ENCODE assay signal across 8 cellular contexts in the genomic region with DNA sequence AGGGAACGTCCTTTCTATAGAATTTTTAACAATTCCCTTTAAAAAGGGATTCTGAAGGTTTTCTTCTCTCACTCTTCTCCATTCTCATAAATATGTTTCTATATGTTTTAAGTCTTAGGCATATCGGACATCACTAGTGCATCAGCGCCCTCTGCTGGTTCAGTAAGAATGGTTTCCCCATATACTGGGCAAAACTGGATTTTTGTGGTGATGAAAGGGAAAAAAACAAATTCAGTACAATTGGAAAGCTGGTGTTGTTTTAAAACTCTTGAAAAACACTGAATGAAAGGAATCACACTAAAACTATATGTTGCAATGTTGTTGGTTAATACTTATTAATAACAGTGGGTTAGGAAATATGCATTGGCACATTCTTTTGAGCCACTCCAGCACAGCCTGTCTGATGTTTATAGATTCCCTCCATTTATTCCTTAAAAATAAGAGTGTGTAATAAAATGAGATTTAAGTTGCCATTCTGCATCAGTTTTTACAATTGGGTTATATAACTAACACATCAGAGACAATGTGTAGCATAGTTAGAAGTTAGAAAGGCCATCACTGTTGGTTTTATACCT. TPM values are rescaled to one million over a fixed set of nuclear protein-coding genes. Genes with fewer than 3 reads are reported as not detected.
DNase-seq lines count a peak whose midpoint lies in the region; ATAC-seq, FAIRE-seq and TF ChIP-seq lines count a peak whose summit lies in the region.

No MANE protein-coding gene starts in this region.

- H3K27me3 Mint-ChIP-seq in WTC11 (ENCODE audit: low read depth), result no peaks in the 10 kb centered on the region

- no peaks in the 10 kb centered on the region for H3K9me3 Mint-ChIP-seq in WTC11

- no peak overlapping the region for H3K4me3 ChIP-seq in A549
- no peak overlapping the region for H3K4me3 ChIP-seq in cardiac fibroblast (replicated peaks in 1 of 2; ENCODE audit: low read depth in 2 of 2, low read length in 2 of 2)

- H3K4me3 Mint-ChIP-seq in WTC11, result no peak overlapping the region

- no peaks in the 10 kb centered on the region for H3K4me1 Mint-ChIP-seq in WTC11

- H3K36me3 Mint-ChIP-seq in WTC11, result peaks cover 18% of the 10 kb centered on the region

- no peak for TF ChIP-seq EP300 in A549 (IDR thresholded peaks at IDR 0.05)

- H3K27ac Mint-ChIP-seq in WTC11, result no peak overlapping the region; the same call in 1 of the 2 replicates

- TF ChIP-seq CTCF in A549 (IDR thresholded peaks at IDR 0.05) (peak; percentile 94), WTC11 (IDR thresholded peaks at IDR 0.05) (no peak; the same call in none of the 2 replicates), cardiac fibroblast (IDR thresholded peaks at IDR 0.05; ENCODE audit: low read depth, low read length) (peak; percentile 70)

- 2% methylated on average over 3 of the region's 3 CpGs for WGBS in A549 (ENCODE audit: missing lambda C conversion rate)

- POLR2A ChIA-PET in A549 (lab: Yijun Ruan, JAX) (no interaction called here), WTC11 (lab: Charles Lee) (no interaction called here)

- DNase-seq in A549 (ENCODE audit: low read depth in 1 of 2, low spot score in 1 of 2) (peak; percentile 12 to 83), NCI-H2196 treated with DMSO at 0.1 percent for 48 hours (lab: John Stamatoyannopoulos, UW; ENCODE audit: unreplicated experiment) (peak; percentile 5), WTC11 (ENCODE audit: low spot score) (peak; percentile 69), cardiac fibroblast (ENCODE audit: low read depth in 2 of 2) (peak; percentile 91 to 93), left kidney (ENCODE audit: low read depth, low spot score) (peak; percentile 90)
- DNase-seq in stimulated activated CD4-positive, alpha-beta T cell treated with anti-CD3 and anti-CD28 coated beads, Interleukin-4, amount 100 ng/mL, for 24 hours, result peak; percentile 79

- CTCF ChIA-PET in A549 (lab: Yijun Ruan, JAX), result interaction anchor here (0.6 to 4.3 kb wide), 18 partner anchors 8 to 699 kb away, joined by 3 to 54 read pairs (median 5); no protein-coding TSS in a partner anchor
- CTCF ChIA-PET in WTC11 (lab: Charles Lee), result interaction anchor here (0.6 to 1.2 kb wide), 5 partner anchors 10 to 189 kb away, joined by 3 to 5 read pairs (median 3); no protein-coding TSS in a partner anchor

- no peak overlapping the region for H3K27ac ChIP-seq in A549

- FAIRE-seq in A549 (lab: Jason Lieb, UNC), result peak; percentile 54

- ATAC-seq in A549 (peak; percentile 81 to 90), GM18520 (IDR thresholded peaks at IDR 0.05; ENCODE audit: unreplicated experiment) (peak; percentile 68), HG03095 (IDR thresholded peaks at IDR 0.05; ENCODE audit: unreplicated experiment) (peak; percentile 83), WTC11 (peak; percentile 65)

- no peak for TF ChIP-seq POLR2A in A549 (IDR thresholded peaks at IDR 0.05; ENCODE audit: low read length)

- no peaks in the 10 kb centered on the region for H3K4me1 ChIP-seq in A549

- H3K9me3 ChIP-seq in A549, result no peaks in the 10 kb centered on the region

- H3K4me2 ChIP-seq in A549, result no peak overlapping the region

- TF ChIP-seq RAD21 in A549 (conservative IDR thresholded peaks at IDR 0.05 in 1 of 2, IDR thresholded peaks at IDR 0.05 in 1 of 2), result peak; percentile 85 to 86

TF ChIP-seq in A549, 52 proteins besides CTCF, POLR2A, EP300 and RAD21:
- TF ChIP-seq SMC3 (IDR thresholded peaks at IDR 0.05) (peak; percentile 80), KDM5A (IDR thresholded peaks at IDR 0.05) (no peak)

TF ChIP-seq in WTC11, 78 proteins besides CTCF, POLR2A, EP300 and RAD21:
- TF ChIP-seq NR3C1 (CRISPR knock-in tag; conservative IDR thresholded peaks at IDR 0.05; ENCODE audit: low read depth) (no peak), GTF2I (CRISPR knock-in tag; conservative IDR thresholded peaks at IDR 0.05) (no peak), FOXP1 (CRISPR knock-in tag; IDR thresholded peaks at IDR 0.05; ENCODE audit: borderline replicate concordance) (no peak), ETV6 (CRISPR knock-in tag; IDR thresholded peaks at IDR 0.05) (no peak), KAT7 (CRISPR knock-in tag; IDR thresholded peaks at IDR 0.05; ENCODE audit: borderline replicate concordance) (no peak), ZNF219 (CRISPR knock-in tag; IDR thresholded peaks at IDR 0.05; ENCODE audit: borderline replicate concordance) (no peak), TEAD4 (CRISPR knock-in tag; IDR thresholded peaks at IDR 0.05) (no peak), SMAD4 (CRISPR knock-in tag; IDR thresholded peaks at IDR 0.05) (no peak), HMGA2 (CRISPR knock-in tag; IDR thresholded peaks at IDR 0.05) (no peak)
- TF ChIP-seq, protein P1, sequence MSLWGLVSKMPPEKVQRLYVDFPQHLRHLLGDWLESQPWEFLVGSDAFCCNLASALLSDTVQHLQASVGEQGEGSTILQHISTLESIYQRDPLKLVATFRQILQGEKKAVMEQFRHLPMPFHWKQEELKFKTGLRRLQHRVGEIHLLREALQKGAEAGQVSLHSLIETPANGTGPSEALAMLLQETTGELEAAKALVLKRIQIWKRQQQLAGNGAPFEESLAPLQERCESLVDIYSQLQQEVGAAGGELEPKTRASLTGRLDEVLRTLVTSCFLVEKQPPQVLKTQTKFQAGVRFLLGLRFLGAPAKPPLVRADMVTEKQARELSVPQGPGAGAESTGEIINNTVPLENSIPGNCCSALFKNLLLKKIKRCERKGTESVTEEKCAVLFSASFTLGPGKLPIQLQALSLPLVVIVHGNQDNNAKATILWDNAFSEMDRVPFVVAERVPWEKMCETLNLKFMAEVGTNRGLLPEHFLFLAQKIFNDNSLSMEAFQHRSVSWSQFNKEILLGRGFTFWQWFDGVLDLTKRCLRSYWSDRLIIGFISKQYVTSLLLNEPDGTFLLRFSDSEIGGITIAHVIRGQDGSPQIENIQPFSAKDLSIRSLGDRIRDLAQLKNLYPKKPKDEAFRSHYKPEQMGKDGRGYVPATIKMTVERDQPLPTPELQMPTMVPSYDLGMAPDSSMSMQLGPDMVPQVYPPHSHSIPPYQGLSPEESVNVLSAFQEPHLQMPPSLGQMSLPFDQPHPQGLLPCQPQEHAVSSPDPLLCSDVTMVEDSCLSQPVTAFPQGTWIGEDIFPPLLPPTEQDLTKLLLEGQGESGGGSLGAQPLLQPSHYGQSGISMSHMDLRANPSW (CRISPR knock-in tag; conservative IDR thresholded peaks at IDR 0.05; ENCODE audit: low read depth), result no peak
- TF ChIP-seq, protein P2, sequence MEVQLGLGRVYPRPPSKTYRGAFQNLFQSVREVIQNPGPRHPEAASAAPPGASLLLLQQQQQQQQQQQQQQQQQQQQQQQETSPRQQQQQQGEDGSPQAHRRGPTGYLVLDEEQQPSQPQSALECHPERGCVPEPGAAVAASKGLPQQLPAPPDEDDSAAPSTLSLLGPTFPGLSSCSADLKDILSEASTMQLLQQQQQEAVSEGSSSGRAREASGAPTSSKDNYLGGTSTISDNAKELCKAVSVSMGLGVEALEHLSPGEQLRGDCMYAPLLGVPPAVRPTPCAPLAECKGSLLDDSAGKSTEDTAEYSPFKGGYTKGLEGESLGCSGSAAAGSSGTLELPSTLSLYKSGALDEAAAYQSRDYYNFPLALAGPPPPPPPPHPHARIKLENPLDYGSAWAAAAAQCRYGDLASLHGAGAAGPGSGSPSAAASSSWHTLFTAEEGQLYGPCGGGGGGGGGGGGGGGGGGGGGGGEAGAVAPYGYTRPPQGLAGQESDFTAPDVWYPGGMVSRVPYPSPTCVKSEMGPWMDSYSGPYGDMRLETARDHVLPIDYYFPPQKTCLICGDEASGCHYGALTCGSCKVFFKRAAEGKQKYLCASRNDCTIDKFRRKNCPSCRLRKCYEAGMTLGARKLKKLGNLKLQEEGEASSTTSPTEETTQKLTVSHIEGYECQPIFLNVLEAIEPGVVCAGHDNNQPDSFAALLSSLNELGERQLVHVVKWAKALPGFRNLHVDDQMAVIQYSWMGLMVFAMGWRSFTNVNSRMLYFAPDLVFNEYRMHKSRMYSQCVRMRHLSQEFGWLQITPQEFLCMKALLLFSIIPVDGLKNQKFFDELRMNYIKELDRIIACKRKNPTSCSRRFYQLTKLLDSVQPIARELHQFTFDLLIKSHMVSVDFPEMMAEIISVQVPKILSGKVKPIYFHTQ (CRISPR knock-in tag; IDR thresholded peaks at IDR 0.05), result no peak
- TF ChIP-seq, protein P3, sequence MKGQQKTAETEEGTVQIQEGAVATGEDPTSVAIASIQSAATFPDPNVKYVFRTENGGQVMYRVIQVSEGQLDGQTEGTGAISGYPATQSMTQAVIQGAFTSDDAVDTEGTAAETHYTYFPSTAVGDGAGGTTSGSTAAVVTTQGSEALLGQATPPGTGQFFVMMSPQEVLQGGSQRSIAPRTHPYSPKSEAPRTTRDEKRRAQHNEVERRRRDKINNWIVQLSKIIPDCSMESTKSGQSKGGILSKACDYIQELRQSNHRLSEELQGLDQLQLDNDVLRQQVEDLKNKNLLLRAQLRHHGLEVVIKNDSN (CRISPR knock-in tag; IDR thresholded peaks at IDR 0.05), result no peak

RNA-seq across cellular contexts. Expression of a gene that starts 15.8 kb away (rescaled TPM):
- 24.3 and 48.5 TPM in 2 replicates for polyA plus RNA-seq in A549 (2011; rRNA removed)
- polyA plus RNA-seq in A549 (2012; cell fraction: cytosol; rRNA removed), result 7.1 and 8.1 TPM in 2 replicates
- polyA plus RNA-seq in A549 (2012; cell fraction: nucleus; rRNA removed), result 2.4 and 3.5 TPM in 2 replicates
- polyA plus RNA-seq in A549 (2017; fragmentation: RNase III; extraction: RNeasy Plus Mini Kit Qiagen cat#74134 plus additional on column Dnase treatment), result 24.1 to 25.8 TPM (median 24.4 TPM) in 3 replicates
- 17.4 and 20.4 TPM in 2 replicates for polyA minus RNA-seq in A549 (2011; rRNA and poly(A)+ RNA removed)
- total RNA-seq in WTC11 (2021), result 39.2 to 42.7 TPM (median 40.5 TPM) in 3 replicates

RNA-seq across cellular contexts. Expression of a gene that starts 16.0 kb away (rescaled TPM):
- polyA plus RNA-seq in A549 (2011; rRNA removed) (4.7 and 6.1 TPM in 2 replicates), A549 (2017; fragmentation: RNase III; extraction: RNeasy Plus Mini Kit Qiagen cat#74134 plus additional on column Dnase treatment) (7.5 to 7.9 TPM (median 7.5 TPM) in 3 replicates)
- polyA plus RNA-seq in A549 (2012; cell fraction: cytosol; rRNA removed), result 1.5 and 1.8 TPM in 2 replicates
- 1.1 and 2.2 TPM in 2 replicates for polyA plus RNA-seq in A549 (2012; cell fraction: nucleus; rRNA removed)
- 2.2 and 4.0 TPM in 2 replicates for polyA minus RNA-seq in A549 (2011; rRNA and poly(A)+ RNA removed)
- total RNA-seq in WTC11 (2021), result 24.3 to 26.5 TPM (median 26.2 TPM) in 3 replicates

Comparison
In these comparisons a context has a peak if more than half of its experiments do, and no peak if none do; other contexts are left out.
1. DNase-seq: peak in every context shown above with its lines; median percentile 92 in cardiac fibroblast; 90 in left kidney; 79 in stimulated activated CD4-positive, alpha-beta T cell treated with anti-CD3 and anti-CD28 coated beads, Interleukin-4, amount 100 ng/mL, for 24 hours; 69 in WTC11; 48 in A549; 5 in NCI-H2196 treated with DMSO at 0.1 percent for 48 hours.